Comparison of ENCODE assay signal across 8 cellular contexts in genomic region chr1:153612755-153613331, GRCh38. TPM values are rescaled to one million over a fixed set of nuclear protein-coding genes. Genes with fewer than 3 reads are reported as not detected.
DNase-seq lines count a peak whose midpoint lies in the region; ATAC-seq, FAIRE-seq and TF ChIP-seq lines count a peak whose summit lies in the region.

S100A16 (minus strand) TSS chr1:153613137; CDS start chr1:153608151, 4,986 bp downstream.

- DNase-seq in HK-2 (ENCODE audit: unreplicated experiment) (peak; percentile 81), bronchial epithelial cell (ENCODE audit: low read depth) (peak; percentile 91), keratinocyte (ENCODE audit: low read depth, low spot score) (no peak), NCI-H187 treated with DMSO at 0.1 percent for 48 hours (lab: John Stamatoyannopoulos, UW) (no peak)
- no peak for DNase-seq in CD4-positive, alpha-beta T cell

- peaks cover 29% of the 10 kb centered on the region for H3K4me1 Mint-ChIP-seq in stimulated activated memory B cell treated with anti-CD40 and anti-IgM and Interleukin-4, amounts not matched to agents 10 μg/mL and 1 μg/mL and 100 μg/mL, for 72 hours
- peaks cover 5% of the 10 kb centered on the region for H3K4me1 Mint-ChIP-seq in CD4-positive, alpha-beta T cell (ENCODE audit: low read depth)

- H3K9me1 ChIP-seq in keratinocyte (ENCODE audit: control insufficient read depth, extremely low read depth, insufficient read depth, low read length): no peaks in the 10 kb centered on the region

- CTCF ChIA-PET in CD4-positive, alpha-beta T cell (lab: Charles Lee): interaction anchor here (0.6 kb wide), 1 partner anchor 32 kb away, joined by 3 read pairs; no protein-coding TSS in a partner anchor

- no peak for ATAC-seq in stimulated activated memory B cell treated with anti-CD40 and anti-IgM and Interleukin-4, amounts not matched to agents 10 μg/mL and 1 μg/mL and 100 μg/mL, for 72 hours
- ATAC-seq in CD4-positive, alpha-beta T cell (ENCODE audit: poor library complexity): no peak
- no peak for ATAC-seq in GM19023 (IDR thresholded peaks at IDR 0.05; ENCODE audit: unreplicated experiment)
- ATAC-seq in GM21576 (IDR thresholded peaks at IDR 0.05; ENCODE audit: unreplicated experiment): no peak

- H3K27ac ChIP-seq in keratinocyte (ENCODE audit: control insufficient read depth, insufficient read depth, low read length): peak within 1 kb of the TSS; percentile 99
- no peak within 1 kb of the TSS for H3K27ac ChIP-seq in CD4-positive, alpha-beta T cell (ENCODE audit: low read depth, low read length)

- peaks cover 53% of the 10 kb centered on the region for H3K4me1 ChIP-seq in keratinocyte (ENCODE audit: control insufficient read depth, extremely low read depth, insufficient read depth, low read length)

- H3K27ac Mint-ChIP-seq in stimulated activated memory B cell treated with anti-CD40 and anti-IgM and Interleukin-4, amounts not matched to agents 10 μg/mL and 1 μg/mL and 100 μg/mL, for 72 hours: peak within 1 kb of the TSS; percentile 40
- H3K27ac Mint-ChIP-seq in CD4-positive, alpha-beta T cell: no peak within 1 kb of the TSS

- dilution Hi-C loops in keratinocyte (cut with MboI; ENCODE audit: extremely low pct_ligation_motif_present, low sequenced_read_pairs): no loop called here

- H3K36me3 ChIP-seq in bronchial epithelial cell (ENCODE audit: control insufficient read depth, insufficient read depth, low read length) (peaks cover 19% of the 10 kb centered on the region), keratinocyte (ENCODE audit: control insufficient read depth in 2 of 2, extremely low read depth in 1 of 2, insufficient read depth in 2 of 2, low read length in 2 of 2) (peaks cover 9 to 45% of the 10 kb centered on the region in 2 experiments)

- peaks cover 3% of the 10 kb centered on the region for H4K20me1 ChIP-seq in keratinocyte (ENCODE audit: control insufficient read depth, extremely low read depth, insufficient read depth, low read length)

- FAIRE-seq in bronchial epithelial cell (lab: Jason Lieb, UNC) (no peak), keratinocyte (lab: Jason Lieb, UNC) (peak; percentile 82)

- TF ChIP-seq CTCF in bronchial epithelial cell (IDR thresholded peaks at IDR 0.05; ENCODE audit: insufficient read depth, low read length, severe bottlenecking) (no peak), keratinocyte (optimal IDR thresholded peaks at IDR 0.05 in 1 of 3, IDR thresholded peaks at IDR 0.05 in 1 of 3, conservative IDR thresholded peaks at IDR 0.05 in 1 of 3; ENCODE audit: extremely low read depth in 1 of 3, insufficient read depth in 2 of 3, low read length in 3 of 3) (no peak)
- no peak for TF ChIP-seq CTCF in CD4-positive, alpha-beta T cell (IDR thresholded peaks at IDR 0.05)

- peak within 1 kb of the TSS; percentile 99 for H3K9ac ChIP-seq in keratinocyte (ENCODE audit: control insufficient read depth, extremely low read depth, insufficient read depth, low read length)

- H3K4me3 Mint-ChIP-seq in stimulated activated memory B cell treated with anti-CD40 and anti-IgM and Interleukin-4, amounts not matched to agents 10 μg/mL and 1 μg/mL and 100 μg/mL, for 72 hours: no peak within 1 kb of the TSS
- H3K4me3 Mint-ChIP-seq in CD4-positive, alpha-beta T cell: no peak within 1 kb of the TSS

- POLR2A ChIA-PET in CD4-positive, alpha-beta T cell (lab: Charles Lee): no interaction called here

- H3K36me3 Mint-ChIP-seq in stimulated activated memory B cell treated with anti-CD40 and anti-IgM and Interleukin-4, amounts not matched to agents 10 μg/mL and 1 μg/mL and 100 μg/mL, for 72 hours: no peaks in the 10 kb centered on the region
- no peaks in the 10 kb centered on the region for H3K36me3 Mint-ChIP-seq in CD4-positive, alpha-beta T cell (ENCODE audit: low read depth)

- intact Hi-C loops in CD4-positive, alpha-beta T cell (cut with DNase I, micrococcal nuclease): no loop called here

- no peak within 1 kb of the TSS for H2AFZ ChIP-seq in keratinocyte (ENCODE audit: control insufficient read depth, low read length)

- H3K4me3 ChIP-seq in bronchial epithelial cell (ENCODE audit: low read depth, low read length) (peak within 1 kb of the TSS; percentile 88), keratinocyte (ENCODE audit: control insufficient read depth in 2 of 3, extremely low read depth in 1 of 3, insufficient read depth in 2 of 3, low read depth in 1 of 3, low read length in 3 of 3) (peak within 1 kb of the TSS; percentile 90 to 100 (median 98))

- H3K79me2 ChIP-seq in keratinocyte (ENCODE audit: control insufficient read depth, insufficient read depth, low read length): peaks cover 70% of the 10 kb centered on the region

- H3K9me3 ChIP-seq in keratinocyte (ENCODE audit: control insufficient read depth, low read depth, low read length): no peaks in the 10 kb centered on the region
- H3K9me3 ChIP-seq in CD4-positive, alpha-beta T cell (ENCODE audit: control insufficient read depth, low read length): no peaks in the 10 kb centered on the region

- no peaks in the 10 kb centered on the region for H3K27me3 Mint-ChIP-seq in stimulated activated memory B cell treated with anti-CD40 and anti-IgM and Interleukin-4, amounts not matched to agents 10 μg/mL and 1 μg/mL and 100 μg/mL, for 72 hours
- H3K27me3 Mint-ChIP-seq in CD4-positive, alpha-beta T cell: no peaks in the 10 kb centered on the region

- H3K27me3 ChIP-seq in bronchial epithelial cell (ENCODE audit: control insufficient read depth, insufficient read depth, low read length): no peaks in the 10 kb centered on the region
- H3K27me3 ChIP-seq in keratinocyte (ENCODE audit: control insufficient read depth, extremely low read depth, insufficient read depth, low read length): no peaks in the 10 kb centered on the region
- H3K27me3 ChIP-seq in CD4-positive, alpha-beta T cell (ENCODE audit: control insufficient read depth, insufficient read depth, low read length): no peaks in the 10 kb centered on the region

- H3K4me2 ChIP-seq in keratinocyte (ENCODE audit: control insufficient read depth, extremely low read depth, insufficient read depth, low read depth, low read length): peak within 1 kb of the TSS; percentile 98

- H3K9me3 Mint-ChIP-seq in stimulated activated memory B cell treated with anti-CD40 and anti-IgM and Interleukin-4, amounts not matched to agents 10 μg/mL and 1 μg/mL and 100 μg/mL, for 72 hours: no peaks in the 10 kb centered on the region
- H3K9me3 Mint-ChIP-seq in CD4-positive, alpha-beta T cell: no peaks in the 10 kb centered on the region

RNA-seq across cellular contexts. Expression of gene S100A16, which starts in this region (rescaled TPM):
- 886 and 1,542 TPM in 2 replicates for total RNA-seq in bronchial epithelial cell
- 1,620 to 2,357 TPM (median 2,299 TPM) in 3 replicates for polyA plus RNA-seq in keratinocyte
- polyA plus RNA-seq in keratinocyte (2011; ENCODE audit: low read depth): 478 TPM
- polyA plus RNA-seq in keratinocyte (2011; cell fraction: cytosol; rRNA removed): 1,853 and 2,422 TPM in 2 replicates
- 641 and 719 TPM in 2 replicates for polyA plus RNA-seq in keratinocyte (2011; cell fraction: nucleus; rRNA removed)
- 1,429 and 1,473 TPM in 2 replicates for polyA plus RNA-seq in keratinocyte (2012; ENCODE audit: low replicate concordance)
- polyA minus RNA-seq in keratinocyte: 883 to 1,336 TPM (median 1,077 TPM) in 3 replicates
- 1,097 TPM for polyA minus RNA-seq in keratinocyte (2011; cell fraction: cytosol; rRNA and poly(A)+ RNA removed)
- 264 and 275 TPM in 2 replicates for polyA minus RNA-seq in keratinocyte (2011; cell fraction: nucleus; rRNA and poly(A)+ RNA removed)
- total RNA-seq in CD4-positive, alpha-beta T cell: not detected

Comparison
In these comparisons a context has a peak if more than half of its experiments do, and no peak if none do; other contexts are left out.
1. RNA of gene S100A16 (total RNA-seq): 886 to 1,542 TPM in bronchial epithelial cell; not detected in CD4-positive, alpha-beta T cell; every median in the first group is over 100 times any median in the second.
2. DNase-seq: peak in HK-2 (single experiment) and bronchial epithelial cell (single experiment); none in keratinocyte (single experiment), CD4-positive, alpha-beta T cell (0 of 10) and NCI-H187 treated with DMSO at 0.1 percent for 48 hours (single experiment).